Comparison of ENCODE assay signal across 8 cellular contexts in the genomic region with DNA sequence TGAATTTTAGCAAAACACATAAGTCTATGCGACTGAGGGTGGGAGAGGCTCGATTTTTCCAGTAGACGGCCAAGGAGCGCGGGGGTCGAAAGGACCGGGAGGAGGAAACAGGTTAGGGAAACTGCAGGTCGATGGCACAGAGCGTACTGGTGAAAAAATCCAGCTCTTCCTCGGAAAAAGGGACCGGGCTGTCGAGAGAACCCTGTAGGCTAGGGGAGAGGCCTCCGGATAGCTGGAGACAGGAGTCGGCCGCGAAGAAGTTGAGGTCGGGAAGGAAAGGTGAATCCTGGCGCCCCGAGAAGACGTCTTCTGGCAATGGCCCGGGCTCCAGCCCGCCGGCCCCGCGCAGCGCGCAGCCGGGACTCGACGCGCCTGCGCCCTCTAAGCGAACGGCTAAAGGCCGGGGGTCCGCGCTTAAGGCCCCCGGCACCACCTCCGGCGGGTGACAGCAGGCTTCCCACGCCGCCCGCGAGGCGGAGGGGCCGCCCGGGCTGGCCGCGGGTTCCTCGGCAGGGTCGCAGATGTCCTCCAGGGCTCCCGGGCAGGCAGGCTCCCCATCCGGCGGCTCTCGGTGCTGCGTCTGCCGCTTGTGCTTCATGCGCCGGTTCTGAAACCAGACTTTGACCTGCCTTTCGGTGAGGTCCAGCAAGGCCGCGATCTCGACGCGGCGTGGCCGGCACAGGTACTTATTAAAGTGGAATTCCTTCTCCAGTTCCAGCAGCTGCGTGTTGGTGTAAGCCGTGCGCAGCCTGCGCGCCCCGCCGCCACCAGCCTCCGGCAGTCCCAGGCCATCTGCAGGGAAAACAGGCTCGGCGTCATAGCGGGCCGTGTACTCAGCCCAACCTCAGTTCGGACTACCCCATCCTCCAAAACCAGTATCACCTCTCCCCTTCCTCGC. TPM values are rescaled to one million over a fixed set of nuclear protein-coding genes. Genes with fewer than 3 reads are reported as not detected.
DNase-seq lines count a peak whose midpoint lies in the region; ATAC-seq and TF ChIP-seq lines count a peak whose summit lies in the region.

No MANE protein-coding gene starts in this region.

- H3K9me3 Mint-ChIP-seq in naive B cell = no peaks in the 10 kb centered on the region
- H3K9me3 Mint-ChIP-seq in type B pancreatic cell = no peaks in the 10 kb centered on the region

- H3F3A ChIP-seq in MM.1S (ENCODE audit: insufficient read depth, low read length) = no peaks in the 10 kb centered on the region

- H3K9ac ChIP-seq in MM.1S (ENCODE audit: low read length) (peak overlapping the region; percentile 27; the same call in 1 of the 2 replicates), Karpas-422 (ENCODE audit: low read length) (no peak overlapping the region)

- H4K20me1 ChIP-seq in MM.1S (ENCODE audit: insufficient read depth, low read length) (no peaks in the 10 kb centered on the region), Karpas-422 (ENCODE audit: insufficient read depth, low read depth, low read length) (no peaks in the 10 kb centered on the region)

- H3K79me2 ChIP-seq in MM.1S (ENCODE audit: low read length) = no peaks in the 10 kb centered on the region
- H3K79me2 ChIP-seq in Karpas-422 (ENCODE audit: low read length) = no peaks in the 10 kb centered on the region

- WGBS in esophagus, 2 donors = 1% methylated on average over 77 to 81 of the region's 81 CpGs

- H3K9me3 ChIP-seq in MM.1S (replicated peaks; ENCODE audit: insufficient read depth, low read length) = no peaks in the 10 kb centered on the region
- H3K9me3 ChIP-seq in esophagus (ENCODE audit: control insufficient read depth in 2 of 2, insufficient read depth in 1 of 2, low read depth in 1 of 2, low read length in 1 of 2) = no peaks in the 10 kb centered on the region
- no peaks in the 10 kb centered on the region for H3K9me3 ChIP-seq in Karpas-422 (ENCODE audit: low read length)

- ATAC-seq in GM19023 (IDR thresholded peaks at IDR 0.05; ENCODE audit: unreplicated experiment) (peak; percentile 52), naive B cell (ENCODE audit: low read depth in 2 of 2) (peak; percentile 68)

- DNase-seq in A172 (ENCODE audit: low spot score) = peak; percentile 62
- peak; percentile 45 for DNase-seq in MM.1S
- peak; percentile 85 for DNase-seq in activated CD8-positive, alpha-beta memory T cell treated with anti-CD3 and anti-CD28 coated beads, Interleukin-2, amount 50 U/mL, for 48 hours
- peak; percentile 58 for DNase-seq in naive B cell
- no peak for DNase-seq in type B pancreatic cell (ENCODE audit: extremely low spot score, unreplicated experiment)
- DNase-seq in Karpas-422 = no peak

- H3K36me3 Mint-ChIP-seq in naive B cell (peaks cover 4 to 17% of the 10 kb centered on the region in 2 donors), type B pancreatic cell (peaks cover 18% of the 10 kb centered on the region)

- H3K36me3 ChIP-seq in MM.1S (replicated peaks; ENCODE audit: insufficient read depth, low read length) (no peaks in the 10 kb centered on the region), esophagus (ENCODE audit: control insufficient read depth in 2 of 2, insufficient read depth in 2 of 2, low read length in 1 of 2) (no peaks in the 10 kb centered on the region), Karpas-422 (ENCODE audit: insufficient read depth, low read length) (no peaks in the 10 kb centered on the region)

- H3K4me2 ChIP-seq in MM.1S (ENCODE audit: low read depth, low read length) (peak overlapping the region; percentile 92), Karpas-422 (ENCODE audit: low read depth, low read length, poor library complexity, severe bottlenecking) (no peak overlapping the region)

- H3K27ac ChIP-seq in MM.1S (ENCODE audit: low read length) (no peak overlapping the region), esophagus (ENCODE audit: low read depth in 2 of 2, low read length in 1 of 2) (peak overlapping the region; percentile 91 to 96), Karpas-422 (ENCODE audit: low read length) (no peak overlapping the region)

- H2AFZ ChIP-seq in MM.1S (ENCODE audit: low read length) (peak overlapping the region; percentile 76), Karpas-422 (ENCODE audit: low read length) (no peak overlapping the region)

- H3K27me3 Mint-ChIP-seq in naive B cell (peaks cover 60 to 72% (median 70%) of the 10 kb centered on the region in 3 donors), type B pancreatic cell (peaks cover 60% of the 10 kb centered on the region)

- peak overlapping the region; percentile 85 to 99 (median 96) for H3K4me3 Mint-ChIP-seq in naive B cell
- H3K4me3 Mint-ChIP-seq in type B pancreatic cell = peak overlapping the region; percentile 98

- TF ChIP-seq CTCF in MM.1S (IDR thresholded peaks at IDR 0.05; ENCODE audit: low read length) = peak; percentile 31; the same call in 1 of the 2 replicates
- TF ChIP-seq CTCF in type B pancreatic cell (conservative IDR thresholded peaks at IDR 0.05) = peak; percentile 42

- H3K9me2 ChIP-seq in MM.1S (replicated peaks; ENCODE audit: insufficient read depth, low read length) (no peaks in the 10 kb centered on the region), Karpas-422 (replicated peaks; ENCODE audit: insufficient read depth, low read length) (no peaks in the 10 kb centered on the region)

- H3K4me1 ChIP-seq in MM.1S (ENCODE audit: low read length) (peaks cover 5% of the 10 kb centered on the region; the same call in 1 of the 2 replicates), esophagus (ENCODE audit: control insufficient read depth in 2 of 2, insufficient read depth in 2 of 2, low read length in 1 of 2) (no peaks in the 10 kb centered on the region), Karpas-422 (ENCODE audit: low read length) (no peaks in the 10 kb centered on the region)

- H3K27ac Mint-ChIP-seq in naive B cell (peak overlapping the region in 5 of 6 donors; percentile 32 to 93 (median 90)), type B pancreatic cell (peak overlapping the region; percentile 95)

- H3K4me3 ChIP-seq in MM.1S (ENCODE audit: low read length) (peak overlapping the region; percentile 66), esophagus (ENCODE audit: low read depth in 1 of 2, low read length in 2 of 2) (peak overlapping the region; percentile 77 to 83), Karpas-422 (ENCODE audit: low read length) (no peak overlapping the region)

- H3K27me3 ChIP-seq in MM.1S (replicated peaks; ENCODE audit: insufficient read depth, low read length) = peaks cover 16% of the 10 kb centered on the region
- H3K27me3 ChIP-seq in esophagus (ENCODE audit: control insufficient read depth in 1 of 2, insufficient read depth in 2 of 2, low read length in 2 of 2) = no peaks in the 10 kb centered on the region
- no peaks in the 10 kb centered on the region for H3K27me3 ChIP-seq in Karpas-422 (ENCODE audit: low read length)

- peaks cover 29 to 55% (median 45%) of the 10 kb centered on the region in 3 donors for H3K4me1 Mint-ChIP-seq in naive B cell
- peaks cover 49% of the 10 kb centered on the region for H3K4me1 Mint-ChIP-seq in type B pancreatic cell (ENCODE audit: unreplicated experiment)

RNA-seq across cellular contexts. Expression of a gene that starts 1.7 kb away (rescaled TPM):
- total RNA-seq in A172 (2014; rRNA removed; shearing (Covaris generic)) = 27.0 and 30.6 TPM in 2 replicates
- polyA plus RNA-seq in esophagus (10 to 100 TPM; 11.3 to 18.9 TPM), naive B cell (ENCODE audit: low read depth in 6 of 6) (1 to 10 TPM; 2.3 to 9.3 (median 5.5) TPM)
- total RNA-seq in type B pancreatic cell (ENCODE audit: low replicate concordance) = 35.6 and 36.5 TPM in 2 replicates
- total RNA-seq in Karpas-422 (2014; rRNA removed; shearing (Covaris generic); ENCODE audit: low replicate concordance) = not detected in 2 replicates

RNA-seq across cellular contexts. Expression of a gene that starts 12.4 kb away (rescaled TPM):
- not detected in 2 replicates for total RNA-seq in A172 (2014; rRNA removed; shearing (Covaris generic))
- polyA plus RNA-seq in esophagus (1 to 10 TPM in 1 of 2 donors, under 1 TPM in 1; 0.29 to 1.0 TPM), naive B cell (ENCODE audit: low read depth in 6 of 6) (not detected)
- 0.29 and 0.79 TPM in 2 replicates for total RNA-seq in type B pancreatic cell (ENCODE audit: low replicate concordance)
- not detected in 2 replicates for total RNA-seq in Karpas-422 (2014; rRNA removed; shearing (Covaris generic); ENCODE audit: low replicate concordance)

RNA-seq across cellular contexts. Expression of a gene that starts 34.9 kb away (rescaled TPM):
- 5.1 and 6.3 TPM in 2 replicates for total RNA-seq in A172 (2014; rRNA removed; shearing (Covaris generic))
- 1 to 10 TPM; 1.8 to 4.2 TPM for polyA plus RNA-seq in esophagus
- polyA plus RNA-seq in naive B cell (ENCODE audit: low read depth in 6 of 6) = under 1 TPM in 2 of 6 donors, not detected in 4; 0.07 to 0.25 TPM
- 14.8 and 27.0 TPM in 2 replicates for total RNA-seq in type B pancreatic cell (ENCODE audit: low replicate concordance)
- 4.3 and 6.6 TPM in 2 replicates for total RNA-seq in Karpas-422 (2014; rRNA removed; shearing (Covaris generic); ENCODE audit: low replicate concordance)

RNA-seq across cellular contexts. Expression of a gene that starts 46.8 kb away (rescaled TPM):
- total RNA-seq in A172 (2014; rRNA removed; shearing (Covaris generic)) = 20.1 and 24.1 TPM in 2 replicates
- polyA plus RNA-seq in esophagus (10 to 100 TPM in 1 of 2 donors, 1 to 10 TPM in 1; 6.3 to 12.7 TPM), naive B cell (ENCODE audit: low read depth in 6 of 6) (under 1 TPM in 1 of 6 donors, not detected in 5; 0.05 TPM)
- 46.9 and 93.7 TPM in 2 replicates for total RNA-seq in type B pancreatic cell (ENCODE audit: low replicate concordance)
- total RNA-seq in Karpas-422 (2014; rRNA removed; shearing (Covaris generic); ENCODE audit: low replicate concordance) = 0.97 and 6.6 TPM in 2 replicates

RNA-seq across cellular contexts. Expression of a gene that starts 50.4 kb away (rescaled TPM):
- 2.0 and 2.4 TPM in 2 replicates for total RNA-seq in A172 (2014; rRNA removed; shearing (Covaris generic))
- polyA plus RNA-seq in esophagus = under 1 TPM; 0.09 to 0.10 TPM
- polyA plus RNA-seq in naive B cell (ENCODE audit: low read depth in 6 of 6) = not detected
- 10.1 and 20.8 TPM in 2 replicates for total RNA-seq in type B pancreatic cell (ENCODE audit: low replicate concordance)
- not detected in 2 replicates for total RNA-seq in Karpas-422 (2014; rRNA removed; shearing (Covaris generic); ENCODE audit: low replicate concordance)

Comparison
In these comparisons a context has a peak if more than half of its experiments do, and no peak if none do; other contexts are left out.
1. DNase-seq: peak in A172 (single experiment), MM.1S (single experiment), activated CD8-positive, alpha-beta memory T cell treated with anti-CD3 and anti-CD28 coated beads, Interleukin-2, amount 50 U/mL, for 48 hours (single experiment) and naive B cell (single experiment); none in type B pancreatic cell (single experiment) and Karpas-422 (single experiment).
2. H3K27ac ChIP-seq: peak in esophagus (2 of 2); none in MM.1S (single experiment) and Karpas-422 (single experiment).
3. RNA of a gene that starts 1.7 kb away (total RNA-seq): 35.6 to 36.5 TPM in type B pancreatic cell and 27.0 to 30.6 TPM in A172; not detected in Karpas-422; every median in the first group is over 10 times any median in the second.